Comparison of ENCODE assay signal across 1 cellular context in genomic region chr9:68678430-68678829, GRCh38.
TF ChIP-seq lines count a peak whose summit lies in the region.

No MANE protein-coding gene starts in this region.

TF ChIP-seq in K562, 482 proteins besides CTCF, POLR2A, EP300 and RAD21 (continued from another document):
- no peak for TF ChIP-seq TFAP4 (CRISPR knock-in tag; IDR thresholded peaks at IDR 0.05; ENCODE audit: borderline replicate concordance)
- TF ChIP-seq NCOA4 (IDR thresholded peaks at IDR 0.05; ENCODE audit: partially characterized antibody): no peak
- no peak for TF ChIP-seq RBBP5 (IDR thresholded peaks at IDR 0.05; ENCODE audit: borderline replicate concordance, insufficient read depth, low read length, poor library complexity, severe bottlenecking)
- TF ChIP-seq ZNF431 (CRISPR knock-in tag; IDR thresholded peaks at IDR 0.05): no peak
- no peak for TF ChIP-seq ZNF217 (CRISPR knock-in tag; IDR thresholded peaks at IDR 0.05)
- no peak for TF ChIP-seq CEBPB (tag; IDR thresholded peaks at IDR 0.05)
- no peak for TF ChIP-seq NR2C2 (CRISPR knock-in tag; IDR thresholded peaks at IDR 0.05)
- no peak for TF ChIP-seq NR2C2 (tag; IDR thresholded peaks at IDR 0.05)
- no peak for TF ChIP-seq ETV6 (IDR thresholded peaks at IDR 0.05; ENCODE audit: borderline replicate concordance in 1 of 2, low read depth in 2 of 2, low read length in 1 of 2)
- no peak for TF ChIP-seq ETV6 (CRISPR knock-in tag; IDR thresholded peaks at IDR 0.05; ENCODE audit: borderline replicate concordance)
- TF ChIP-seq SMARCE1 (IDR thresholded peaks at IDR 0.05): no peak
- no peak for TF ChIP-seq XRCC5 (IDR thresholded peaks at IDR 0.05; ENCODE audit: low read depth, low read length)
- no peak for TF ChIP-seq FOXP4 (CRISPR knock-in tag; IDR thresholded peaks at IDR 0.05; ENCODE audit: borderline replicate concordance)
- TF ChIP-seq, protein P1, sequence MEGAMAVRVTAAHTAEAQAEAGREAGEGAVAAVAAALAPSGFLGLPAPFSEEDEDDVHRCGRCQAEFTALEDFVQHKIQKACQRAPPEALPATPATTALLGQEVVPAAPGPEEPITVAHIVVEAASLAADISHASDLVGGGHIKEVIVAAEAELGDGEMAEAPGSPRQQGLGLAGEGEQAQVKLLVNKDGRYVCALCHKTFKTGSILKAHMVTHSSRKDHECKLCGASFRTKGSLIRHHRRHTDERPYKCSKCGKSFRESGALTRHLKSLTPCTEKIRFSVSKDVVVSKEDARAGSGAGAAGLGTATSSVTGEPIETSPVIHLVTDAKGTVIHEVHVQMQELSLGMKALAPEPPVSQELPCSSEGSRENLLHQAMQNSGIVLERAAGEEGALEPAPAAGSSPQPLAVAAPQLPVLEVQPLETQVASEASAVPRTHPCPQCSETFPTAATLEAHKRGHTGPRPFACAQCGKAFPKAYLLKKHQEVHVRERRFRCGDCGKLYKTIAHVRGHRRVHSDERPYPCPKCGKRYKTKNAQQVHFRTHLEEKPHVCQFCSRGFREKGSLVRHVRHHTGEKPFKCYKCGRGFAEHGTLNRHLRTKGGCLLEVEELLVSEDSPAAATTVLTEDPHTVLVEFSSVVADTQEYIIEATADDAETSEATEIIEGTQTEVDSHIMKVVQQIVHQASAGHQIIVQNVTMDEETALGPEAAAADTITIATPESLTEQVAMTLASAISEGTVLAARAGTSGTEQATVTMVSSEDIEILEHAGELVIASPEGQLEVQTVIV (CRISPR knock-in tag; IDR thresholded peaks at IDR 0.05; ENCODE audit: borderline replicate concordance): no peak
- TF ChIP-seq COPS2 (conservative IDR thresholded peaks at IDR 0.05): no peak
- no peak for TF ChIP-seq TEAD4 (IDR thresholded peaks at IDR 0.05; ENCODE audit: low read length)
- TF ChIP-seq TEAD4 (CRISPR knock-in tag; IDR thresholded peaks at IDR 0.05; ENCODE audit: borderline replicate concordance): no peak
- TF ChIP-seq RCOR1 (IDR thresholded peaks at IDR 0.05; ENCODE audit: borderline replicate concordance in 1 of 2, low read depth in 2 of 2, low read length in 2 of 2): peak in 1 of 2 experiments; percentile 67; a peak in 2 of 4 replicates
- no peak for TF ChIP-seq FUS (optimal IDR thresholded peaks at IDR 0.05; ENCODE audit: low read depth, low read length)
- TF ChIP-seq KDM1A (IDR thresholded peaks at IDR 0.05): peak; percentile 72 to 77
- TF ChIP-seq KLF10 (CRISPR knock-in tag; IDR thresholded peaks at IDR 0.05): no peak
- TF ChIP-seq, protein P2, sequence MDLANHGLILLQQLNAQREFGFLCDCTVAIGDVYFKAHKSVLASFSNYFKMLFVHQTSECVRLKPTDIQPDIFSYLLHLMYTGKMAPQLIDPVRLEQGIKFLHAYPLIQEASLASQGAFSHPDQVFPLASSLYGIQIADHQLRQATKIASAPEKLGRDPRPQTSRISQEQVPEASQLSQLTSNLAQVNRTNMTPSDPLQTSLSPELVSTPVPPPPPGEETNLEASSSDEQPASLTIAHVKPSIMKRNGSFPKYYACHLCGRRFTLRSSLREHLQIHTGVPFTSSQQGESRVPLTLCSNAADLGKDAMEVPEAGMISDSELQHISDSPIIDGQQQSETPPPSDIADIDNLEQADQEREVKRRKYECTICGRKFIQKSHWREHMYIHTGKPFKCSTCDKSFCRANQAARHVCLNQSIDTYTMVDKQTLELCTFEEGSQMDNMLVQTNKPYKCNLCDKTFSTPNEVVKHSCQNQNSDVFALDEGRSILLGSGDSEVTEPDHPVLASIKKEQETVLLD (IDR thresholded peaks at IDR 0.05): no peak
- TF ChIP-seq, protein P3, sequence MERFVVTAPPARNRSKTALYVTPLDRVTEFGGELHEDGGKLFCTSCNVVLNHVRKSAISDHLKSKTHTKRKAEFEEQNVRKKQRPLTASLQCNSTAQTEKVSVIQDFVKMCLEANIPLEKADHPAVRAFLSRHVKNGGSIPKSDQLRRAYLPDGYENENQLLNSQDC (CRISPR knock-in tag; IDR thresholded peaks at IDR 0.05): no peak
- TF ChIP-seq SRSF7 (optimal IDR thresholded peaks at IDR 0.05; ENCODE audit: low read depth, low read length): no peak
